In the genomic region with DNA sequence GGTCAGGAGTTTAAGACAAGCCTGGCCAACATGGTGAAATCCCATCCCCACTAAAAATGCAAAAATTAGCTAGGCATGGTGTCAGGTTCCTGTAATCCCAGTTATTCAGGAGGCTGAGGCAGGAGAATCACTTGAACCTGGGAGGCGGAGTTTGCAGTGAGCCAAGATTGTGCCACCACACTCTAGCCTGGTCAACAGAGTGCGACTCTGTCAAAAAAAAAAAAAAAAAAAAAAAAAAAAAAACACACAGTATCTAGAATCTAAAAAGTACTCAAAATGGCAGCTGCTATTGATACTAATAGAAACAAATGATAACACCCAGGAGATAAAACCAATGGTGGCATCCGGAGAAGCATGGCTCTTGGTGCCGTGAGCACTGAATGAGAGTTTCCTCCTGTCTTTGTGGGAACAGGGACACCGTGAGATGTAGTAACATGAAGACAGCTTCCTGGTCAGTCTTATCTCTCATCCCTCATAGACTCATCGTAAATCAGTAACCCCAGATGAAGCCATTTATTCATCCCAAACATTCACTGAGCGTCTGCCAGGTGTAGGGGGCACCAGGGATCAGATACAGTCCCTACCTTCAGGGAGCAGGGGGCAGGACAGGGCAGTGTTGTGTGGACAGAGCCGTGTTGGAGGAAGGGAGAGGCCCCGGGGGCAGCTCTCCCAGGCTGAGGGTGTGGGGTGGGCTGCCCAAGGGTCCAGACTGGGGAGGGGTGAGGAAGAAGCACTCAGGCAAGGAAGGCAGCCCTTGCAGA, we compare ENCODE assay signal across 1 cellular context.
TF ChIP-seq lines count a peak whose summit lies in the region.

No MANE protein-coding gene starts in this region.

TF ChIP-seq in HepG2, 621 proteins besides CTCF, POLR2A, EP300 and RAD21 (continued from another document and continues in another):
- TF ChIP-seq ZNF512 (CRISPR knock-in tag; IDR thresholded peaks at IDR 0.05) = no peak
- no peak for TF ChIP-seq ZSCAN21 (CRISPR knock-in tag; IDR thresholded peaks at IDR 0.05; ENCODE audit: borderline replicate concordance)
- no peak for TF ChIP-seq ZBTB42 (CRISPR knock-in tag; IDR thresholded peaks at IDR 0.05)
- TF ChIP-seq SSRP1 (CRISPR knock-in tag; IDR thresholded peaks at IDR 0.05) = no peak
- TF ChIP-seq SP4 (CRISPR knock-in tag; IDR thresholded peaks at IDR 0.05) = no peak
- no peak for TF ChIP-seq ZNF574 (CRISPR knock-in tag; IDR thresholded peaks at IDR 0.05)
- TF ChIP-seq RBFOX2 (IDR thresholded peaks at IDR 0.05; ENCODE audit: low read depth, low read length) = no peak
- no peak for TF ChIP-seq MYPOP (CRISPR knock-in tag; IDR thresholded peaks at IDR 0.05)
- TF ChIP-seq, protein P1, sequence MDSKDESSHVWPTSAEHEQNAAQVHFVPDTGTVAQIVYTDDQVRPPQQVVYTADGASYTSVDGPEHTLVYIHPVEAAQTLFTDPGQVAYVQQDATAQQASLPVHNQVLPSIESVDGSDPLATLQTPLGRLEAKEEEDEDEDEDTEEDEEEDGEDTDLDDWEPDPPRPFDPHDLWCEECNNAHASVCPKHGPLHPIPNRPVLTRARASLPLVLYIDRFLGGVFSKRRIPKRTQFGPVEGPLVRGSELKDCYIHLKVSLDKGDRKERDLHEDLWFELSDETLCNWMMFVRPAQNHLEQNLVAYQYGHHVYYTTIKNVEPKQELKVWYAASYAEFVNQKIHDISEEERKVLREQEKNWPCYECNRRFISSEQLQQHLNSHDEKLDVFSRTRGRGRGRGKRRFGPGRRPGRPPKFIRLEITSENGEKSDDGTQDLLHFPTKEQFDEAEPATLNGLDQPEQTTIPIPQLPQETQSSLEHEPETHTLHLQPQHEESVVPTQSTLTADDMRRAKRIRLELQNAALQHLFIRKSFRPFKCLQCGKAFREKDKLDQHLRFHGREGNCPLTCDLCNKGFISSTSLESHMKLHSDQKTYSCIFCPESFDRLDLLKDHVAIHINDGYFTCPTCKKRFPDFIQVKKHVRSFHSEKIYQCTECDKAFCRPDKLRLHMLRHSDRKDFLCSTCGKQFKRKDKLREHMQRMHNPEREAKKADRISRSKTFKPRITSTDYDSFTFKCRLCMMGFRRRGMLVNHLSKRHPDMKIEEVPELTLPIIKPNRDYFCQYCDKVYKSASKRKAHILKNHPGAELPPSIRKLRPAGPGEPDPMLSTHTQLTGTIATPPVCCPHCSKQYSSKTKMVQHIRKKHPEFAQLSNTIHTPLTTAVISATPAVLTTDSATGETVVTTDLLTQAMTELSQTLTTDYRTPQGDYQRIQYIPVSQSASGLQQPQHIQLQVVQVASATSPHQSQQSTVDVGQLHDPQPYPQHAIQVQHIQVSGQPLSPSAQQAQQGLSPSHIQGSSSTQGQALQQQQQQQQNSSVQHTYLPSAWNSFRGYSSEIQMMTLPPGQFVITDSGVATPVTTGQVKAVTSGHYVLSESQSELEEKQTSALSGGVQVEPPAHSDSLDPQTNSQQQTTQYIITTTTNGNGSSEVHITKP (CRISPR knock-in tag; IDR thresholded peaks at IDR 0.05; ENCODE audit: low read depth) = no peak
- no peak for TF ChIP-seq ZSCAN29 (CRISPR knock-in tag; conservative IDR thresholded peaks at IDR 0.05)
- no peak for TF ChIP-seq ZEB1 (IDR thresholded peaks at IDR 0.05; ENCODE audit: insufficient replicate concordance, low read depth)
- no peak for TF ChIP-seq ZNF775 (CRISPR knock-in tag; IDR thresholded peaks at IDR 0.05; ENCODE audit: borderline replicate concordance)
- TF ChIP-seq EED (CRISPR knock-in tag; IDR thresholded peaks at IDR 0.05) = no peak
- no peak for TF ChIP-seq PAWR (CRISPR knock-in tag; IDR thresholded peaks at IDR 0.05; ENCODE audit: borderline replicate concordance)
- TF ChIP-seq, protein P2, sequence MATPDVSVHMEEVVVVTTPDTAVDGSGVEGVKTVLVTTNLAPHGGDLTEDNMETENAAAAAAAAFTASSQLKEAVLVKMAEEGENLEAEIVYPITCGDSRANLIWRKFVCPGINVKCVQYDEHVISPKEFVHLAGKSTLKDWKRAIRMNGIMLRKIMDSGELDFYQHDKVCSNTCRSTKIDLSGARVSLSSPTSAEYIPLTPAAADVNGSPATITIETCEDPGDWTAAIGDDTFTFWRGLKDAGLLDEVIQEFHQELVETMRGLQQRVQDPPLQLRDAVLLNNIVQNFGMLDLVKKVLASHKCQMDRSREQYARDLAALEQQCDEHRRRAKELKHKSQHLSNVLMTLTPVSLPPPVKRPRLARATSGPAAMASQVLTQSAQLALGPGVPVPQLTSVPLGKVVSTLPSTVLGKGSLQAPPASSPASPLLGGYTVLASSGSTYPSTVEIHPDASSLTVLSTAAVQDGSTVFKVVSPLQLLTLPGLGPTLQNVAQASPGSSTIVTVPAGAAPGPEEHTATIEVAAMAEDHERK (CRISPR knock-in tag; IDR thresholded peaks at IDR 0.05; ENCODE audit: low read depth) = no peak
- TF ChIP-seq SPEN (CRISPR knock-in tag; IDR thresholded peaks at IDR 0.05; ENCODE audit: low read depth) = no peak
- 0 out of 2 replicates have a peak, but pooled peaks have one; percentile 11 for TF ChIP-seq ZNF839 (CRISPR knock-in tag; IDR thresholded peaks at IDR 0.05; ENCODE audit: borderline replicate concordance)
- TF ChIP-seq PRMT3 (CRISPR knock-in tag; IDR thresholded peaks at IDR 0.05; ENCODE audit: borderline replicate concordance, low read depth) = no peak
- TF ChIP-seq NR2F6 (IDR thresholded peaks at IDR 0.05) = no peak
- 0 out of 2 replicates have a peak, but pooled peaks have one; percentile 6 for TF ChIP-seq NR2F6 (CRISPR knock-in tag; IDR thresholded peaks at IDR 0.05)
- TF ChIP-seq, protein P3, sequence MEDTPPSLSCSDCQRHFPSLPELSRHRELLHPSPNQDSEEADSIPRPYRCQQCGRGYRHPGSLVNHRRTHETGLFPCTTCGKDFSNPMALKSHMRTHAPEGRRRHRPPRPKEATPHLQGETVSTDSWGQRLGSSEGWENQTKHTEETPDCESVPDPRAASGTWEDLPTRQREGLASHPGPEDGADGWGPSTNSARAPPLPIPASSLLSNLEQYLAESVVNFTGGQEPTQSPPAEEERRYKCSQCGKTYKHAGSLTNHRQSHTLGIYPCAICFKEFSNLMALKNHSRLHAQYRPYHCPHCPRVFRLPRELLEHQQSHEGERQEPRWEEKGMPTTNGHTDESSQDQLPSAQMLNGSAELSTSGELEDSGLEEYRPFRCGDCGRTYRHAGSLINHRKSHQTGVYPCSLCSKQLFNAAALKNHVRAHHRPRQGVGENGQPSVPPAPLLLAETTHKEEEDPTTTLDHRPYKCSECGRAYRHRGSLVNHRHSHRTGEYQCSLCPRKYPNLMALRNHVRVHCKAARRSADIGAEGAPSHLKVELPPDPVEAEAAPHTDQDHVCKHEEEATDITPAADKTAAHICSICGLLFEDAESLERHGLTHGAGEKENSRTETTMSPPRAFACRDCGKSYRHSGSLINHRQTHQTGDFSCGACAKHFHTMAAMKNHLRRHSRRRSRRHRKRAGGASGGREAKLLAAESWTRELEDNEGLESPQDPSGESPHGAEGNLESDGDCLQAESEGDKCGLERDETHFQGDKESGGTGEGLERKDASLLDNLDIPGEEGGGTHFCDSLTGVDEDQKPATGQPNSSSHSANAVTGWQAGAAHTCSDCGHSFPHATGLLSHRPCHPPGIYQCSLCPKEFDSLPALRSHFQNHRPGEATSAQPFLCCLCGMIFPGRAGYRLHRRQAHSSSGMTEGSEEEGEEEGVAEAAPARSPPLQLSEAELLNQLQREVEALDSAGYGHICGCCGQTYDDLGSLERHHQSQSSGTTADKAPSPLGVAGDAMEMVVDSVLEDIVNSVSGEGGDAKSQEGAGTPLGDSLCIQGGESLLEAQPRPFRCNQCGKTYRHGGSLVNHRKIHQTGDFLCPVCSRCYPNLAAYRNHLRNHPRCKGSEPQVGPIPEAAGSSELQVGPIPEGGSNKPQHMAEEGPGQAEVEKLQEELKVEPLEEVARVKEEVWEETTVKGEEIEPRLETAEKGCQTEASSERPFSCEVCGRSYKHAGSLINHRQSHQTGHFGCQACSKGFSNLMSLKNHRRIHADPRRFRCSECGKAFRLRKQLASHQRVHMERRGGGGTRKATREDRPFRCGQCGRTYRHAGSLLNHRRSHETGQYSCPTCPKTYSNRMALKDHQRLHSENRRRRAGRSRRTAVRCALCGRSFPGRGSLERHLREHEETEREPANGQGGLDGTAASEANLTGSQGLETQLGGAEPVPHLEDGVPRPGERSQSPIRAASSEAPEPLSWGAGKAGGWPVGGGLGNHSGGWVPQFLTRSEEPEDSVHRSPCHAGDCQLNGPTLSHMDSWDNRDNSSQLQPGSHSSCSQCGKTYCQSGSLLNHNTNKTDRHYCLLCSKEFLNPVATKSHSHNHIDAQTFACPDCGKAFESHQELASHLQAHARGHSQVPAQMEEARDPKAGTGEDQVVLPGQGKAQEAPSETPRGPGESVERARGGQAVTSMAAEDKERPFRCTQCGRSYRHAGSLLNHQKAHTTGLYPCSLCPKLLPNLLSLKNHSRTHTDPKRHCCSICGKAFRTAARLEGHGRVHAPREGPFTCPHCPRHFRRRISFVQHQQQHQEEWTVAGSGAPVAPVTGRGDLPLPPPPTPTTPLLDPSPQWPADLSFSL (CRISPR knock-in tag; IDR thresholded peaks at IDR 0.05) = no peak
- no peak for TF ChIP-seq ZMYM2 (CRISPR knock-in tag; IDR thresholded peaks at IDR 0.05)
- no peak for TF ChIP-seq TBP (CRISPR knock-in tag; IDR thresholded peaks at IDR 0.05)
- no peak for TF ChIP-seq GATAD2A (CRISPR knock-in tag; IDR thresholded peaks at IDR 0.05)
- peak; percentile 35; the same call in 1 of the 2 replicates for TF ChIP-seq HNF4A (CRISPR knock-in tag; IDR thresholded peaks at IDR 0.05)
- TF ChIP-seq KMT2B (CRISPR knock-in tag; IDR thresholded peaks at IDR 0.05) = no peak
- no peak for TF ChIP-seq RNF2 (conservative IDR thresholded peaks at IDR 0.05; ENCODE audit: low read depth)
- TF ChIP-seq, protein P4, sequence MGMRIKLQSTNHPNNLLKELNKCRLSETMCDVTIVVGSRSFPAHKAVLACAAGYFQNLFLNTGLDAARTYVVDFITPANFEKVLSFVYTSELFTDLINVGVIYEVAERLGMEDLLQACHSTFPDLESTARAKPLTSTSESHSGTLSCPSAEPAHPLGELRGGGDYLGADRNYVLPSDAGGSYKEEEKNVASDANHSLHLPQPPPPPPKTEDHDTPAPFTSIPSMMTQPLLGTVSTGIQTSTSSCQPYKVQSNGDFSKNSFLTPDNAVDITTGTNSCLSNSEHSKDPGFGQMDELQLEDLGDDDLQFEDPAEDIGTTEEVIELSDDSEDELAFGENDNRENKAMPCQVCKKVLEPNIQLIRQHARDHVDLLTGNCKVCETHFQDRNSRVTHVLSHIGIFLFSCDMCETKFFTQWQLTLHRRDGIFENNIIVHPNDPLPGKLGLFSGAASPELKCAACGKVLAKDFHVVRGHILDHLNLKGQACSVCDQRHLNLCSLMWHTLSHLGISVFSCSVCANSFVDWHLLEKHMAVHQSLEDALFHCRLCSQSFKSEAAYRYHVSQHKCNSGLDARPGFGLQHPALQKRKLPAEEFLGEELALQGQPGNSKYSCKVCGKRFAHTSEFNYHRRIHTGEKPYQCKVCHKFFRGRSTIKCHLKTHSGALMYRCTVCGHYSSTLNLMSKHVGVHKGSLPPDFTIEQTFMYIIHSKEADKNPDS (CRISPR knock-in tag; IDR thresholded peaks at IDR 0.05) = no peak
- no peak for TF ChIP-seq LCORL (IDR thresholded peaks at IDR 0.05)
- TF ChIP-seq LCORL (CRISPR knock-in tag; IDR thresholded peaks at IDR 0.05) = no peak
- TF ChIP-seq, protein P5, sequence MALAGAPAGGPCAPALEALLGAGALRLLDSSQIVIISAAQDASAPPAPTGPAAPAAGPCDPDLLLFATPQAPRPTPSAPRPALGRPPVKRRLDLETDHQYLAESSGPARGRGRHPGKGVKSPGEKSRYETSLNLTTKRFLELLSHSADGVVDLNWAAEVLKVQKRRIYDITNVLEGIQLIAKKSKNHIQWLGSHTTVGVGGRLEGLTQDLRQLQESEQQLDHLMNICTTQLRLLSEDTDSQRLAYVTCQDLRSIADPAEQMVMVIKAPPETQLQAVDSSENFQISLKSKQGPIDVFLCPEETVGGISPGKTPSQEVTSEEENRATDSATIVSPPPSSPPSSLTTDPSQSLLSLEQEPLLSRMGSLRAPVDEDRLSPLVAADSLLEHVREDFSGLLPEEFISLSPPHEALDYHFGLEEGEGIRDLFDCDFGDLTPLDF (CRISPR knock-in tag; IDR thresholded peaks at IDR 0.05) = no peak
- TF ChIP-seq GATA4 (IDR thresholded peaks at IDR 0.05; ENCODE audit: borderline replicate concordance, low read depth) = peak; percentile 36; the same call in 1 of the 2 replicates
- TF ChIP-seq WIZ (CRISPR knock-in tag; IDR thresholded peaks at IDR 0.05) = no peak
